In the genomic region with DNA sequence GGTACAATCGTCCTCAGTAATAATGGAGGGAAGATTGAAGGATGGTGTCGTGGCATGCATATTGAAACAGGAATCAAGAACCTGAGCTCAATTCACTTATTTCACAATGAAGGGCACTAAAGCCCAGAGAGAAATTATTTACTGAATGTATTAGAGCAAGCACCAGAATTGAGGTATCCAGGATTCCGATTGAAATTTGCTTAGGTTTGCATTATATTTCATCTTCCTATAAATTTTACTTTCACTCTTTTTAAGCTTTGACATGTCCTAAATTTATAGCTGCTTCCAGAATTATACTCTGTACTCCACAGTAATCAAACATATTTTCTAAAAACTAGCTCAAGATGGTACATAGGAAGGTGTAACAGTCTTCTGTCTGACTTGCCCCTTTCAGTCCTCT, we compare ENCODE assay signal across 20 cellular contexts.
DNase-seq lines count a peak whose midpoint lies in the region; ATAC-seq, FAIRE-seq and TF ChIP-seq lines count a peak whose summit lies in the region.
"Had no signal": no experiment of that assay in that cellular context is flagged by ENCODE, and none has a peak within 500 bp of the region (broad histone marks: within the 10 kb centered on the region; RNA-seq: fewer than 3 reads in every experiment).

No MANE protein-coding gene starts in this region.

- H3K9ac ChIP-seq in HepG2 (ENCODE audit: insufficient read depth, low read depth, low read length): no peak overlapping the region
- H3K9ac ChIP-seq in K562 (ENCODE audit: insufficient read depth in 1 of 2, low read depth in 2 of 2, low read length in 2 of 2): no peak overlapping the region
- H3K9ac ChIP-seq: BLaER1 treated with 17β-estradiol and CSF1 and Interleukin-3, amounts not matched to agents 10 nM and 100 nM had no signal

- FAIRE-seq in HepG2 (lab: Jason Lieb, UNC): no peak
- FAIRE-seq in K562 (lab: Jason Lieb, UNC): no peak
- FAIRE-seq: D721Med, G401.6, GM12891, GM19239 had no signal

- BruUV-seq in HepG2 (replicated peaks; lab: Mats Ljungman, UMichigan): no TSS peak
- BruUV-seq in K562 (replicated peaks; lab: Mats Ljungman, UMichigan): no TSS peak

- no peak for TF ChIP-seq RAD21 in HepG2 (CRISPR knock-in tag; IDR thresholded peaks at IDR 0.05)
- TF ChIP-seq RAD21 in K562 (CRISPR knock-in tag; conservative IDR thresholded peaks at IDR 0.05 in 1 of 2, IDR thresholded peaks at IDR 0.05 in 1 of 2): no peak

- H2AFZ ChIP-seq in HepG2 (ENCODE audit: low read length): no peak overlapping the region
- H2AFZ ChIP-seq in K562 (ENCODE audit: low read depth, low read length): no peak overlapping the region

- CTCF ChIA-PET in HepG2 (lab: Yijun Ruan, JAX; ENCODE audit: low intra/inter-chr PET ratio, low total read pairs) (no interaction called here), K562 (lab: Yijun Ruan, JAX; ENCODE audit: low intra/inter-chr PET ratio) (no interaction called here)

- TF ChIP-seq POLR2A in HepG2 (IDR thresholded peaks at IDR 0.05; ENCODE audit: insufficient read depth in 1 of 2, low read depth in 2 of 2, low read length in 2 of 2) (no peak), right lobe of liver (IDR thresholded peaks at IDR 0.05) (no peak), K562 (conservative IDR thresholded peaks at IDR 0.05) (no peak)

- no peaks in the 10 kb centered on the region for H3K36me3 ChIP-seq in HepG2 (replicated peaks in 1 of 2; ENCODE audit: control insufficient read depth in 1 of 2, insufficient read depth in 2 of 2, low read length in 2 of 2)
- H3K36me3 ChIP-seq in right lobe of liver: no peaks in the 10 kb centered on the region
- no peaks in the 10 kb centered on the region for H3K36me3 ChIP-seq in K562 (ENCODE audit: control insufficient read depth, insufficient read depth, low read length)
- H3K36me3 ChIP-seq: BLaER1 treated with 17β-estradiol and CSF1 and Interleukin-3, amounts not matched to agents 10 nM and 100 nM had no signal

- intact Hi-C loops in HepG2 (cut with micrococcal nuclease; ENCODE audit: unreplicated experiment) (no loop called here), right lobe of liver (cut with DNase I) (no loop called here), K562 (cut with micrococcal nuclease) (no loop called here)

- no peaks in the 10 kb centered on the region for H3K9me1 ChIP-seq in K562 (ENCODE audit: control insufficient read depth, insufficient read depth, low read length)

- H3K4me3 ChIP-seq in HepG2 (replicated peaks in 1 of 3; ENCODE audit: insufficient read depth in 1 of 3, low read depth in 2 of 3, low read length in 3 of 3) (no peak overlapping the region), right lobe of liver (no peak overlapping the region), K562 (no peak overlapping the region)
- H3K4me3 ChIP-seq: BLaER1 treated with 17β-estradiol and CSF1 and Interleukin-3, amounts not matched to agents 10 nM and 100 nM had no signal

- 7% methylated on average over 3 of the region's 3 CpGs for WGBS in HepG2 (ENCODE audit: low lambda C conversion rate)
- whole genome bisulfite sequencing in right lobe of liver (ENCODE audit: insufficient coverage, low coverage, low lambda C conversion rate, missing lambda C conversion rate): 74% methylated on average over 3 of the region's 3 CpGs
- 0% methylated on average over 3 of the region's 3 CpGs for WGBS in K562 (ENCODE audit: insufficient coverage, low coverage, missing lambda C conversion rate)

- no peak for TF ChIP-seq CTCF in HepG2 (CRISPR knock-in tag; IDR thresholded peaks at IDR 0.05)
- no peak for TF ChIP-seq CTCF in right lobe of liver (IDR thresholded peaks at IDR 0.05)
- TF ChIP-seq CTCF in K562 (IDR thresholded peaks at IDR 0.05 in 2 of 3, conservative IDR thresholded peaks at IDR 0.05 in 1 of 3; ENCODE audit: insufficient read depth in 2 of 3, low read depth in 1 of 3, low read length in 3 of 3): no peak

- H4K20me1 ChIP-seq in HepG2 (ENCODE audit: insufficient read depth, low read length) (no peaks in the 10 kb centered on the region), K562 (replicated peaks; ENCODE audit: control insufficient read depth, insufficient read depth, low read length) (no peaks in the 10 kb centered on the region)
- H4K20me1 ChIP-seq: BLaER1 treated with 17β-estradiol and CSF1 and Interleukin-3, amounts not matched to agents 10 nM and 100 nM had no signal

- DNase-seq in HepG2 (ENCODE audit: low spot score) (no peak), right lobe of liver (no peak), K562 (ENCODE audit: extremely low read depth in 1 of 4, low spot score in 3 of 4) (no peak), AG20443 (ENCODE audit: low spot score) (no peak), SHP77 (lab: John Stamatoyannopoulos, UW) (no peak)
- DNase-seq: ACHN; AML-193; Caco-2; Calu3; CD4-positive, alpha-beta T cell; CD8-positive, alpha-beta T cell; DMS79 treated with DMSO at 0.1 percent for 48 hours; GF-D8 had no signal

- no peaks in the 10 kb centered on the region for H3K79me2 ChIP-seq in HepG2 (ENCODE audit: insufficient read depth, low read length)
- H3K79me2 ChIP-seq in K562 (ENCODE audit: control insufficient read depth, insufficient read depth, low read length): no peaks in the 10 kb centered on the region

- H3K27me3 ChIP-seq in HepG2 (ENCODE audit: control insufficient read depth in 1 of 2, insufficient read depth in 2 of 2, low read length in 2 of 2): no peaks in the 10 kb centered on the region; a peak in 1 of 5 replicates
- H3K27me3 ChIP-seq in right lobe of liver: no peaks in the 10 kb centered on the region
- no peaks in the 10 kb centered on the region for H3K27me3 ChIP-seq in K562 (ENCODE audit: control insufficient read depth in 2 of 2, insufficient read depth in 2 of 2, low read length in 2 of 2)
- H3K27me3 ChIP-seq: BLaER1 treated with 17β-estradiol and CSF1 and Interleukin-3, amounts not matched to agents 10 nM and 100 nM had no signal

- no peak overlapping the region for H3K27ac ChIP-seq in HepG2 (ENCODE audit: extremely low read length, insufficient read depth, low read length)
- no peak overlapping the region for H3K27ac ChIP-seq in right lobe of liver
- H3K27ac ChIP-seq in K562 (ENCODE audit: extremely low read depth, low read depth, low read length): no peak overlapping the region
- H3K27ac ChIP-seq: 22Rv1; BLaER1 treated with 17β-estradiol and CSF1 and Interleukin-3, amounts not matched to agents 10 nM and 100 nM; C4-2B had no signal

- H3K9me3 ChIP-seq in HepG2 (ENCODE audit: low read length): peaks cover 11% of the 10 kb centered on the region; the same call in 1 of the 2 replicates
- no peaks in the 10 kb centered on the region for H3K9me3 ChIP-seq in right lobe of liver
- H3K9me3 ChIP-seq in K562 (replicated peaks; ENCODE audit: control insufficient read depth, insufficient read depth, low read depth, low read length): no peaks in the 10 kb centered on the region
- H3K9me3 ChIP-seq: Caco-2 had no signal

- H3K4me2 ChIP-seq in HepG2 (ENCODE audit: low read depth, low read length): no peak overlapping the region
- H3K4me2 ChIP-seq in K562 (ENCODE audit: insufficient read depth, low read length): no peak overlapping the region
- H3K4me2 ChIP-seq: BLaER1 treated with 17β-estradiol and CSF1 and Interleukin-3, amounts not matched to agents 10 nM and 100 nM had no signal

- no peak for ATAC-seq in HepG2
- no peak for ATAC-seq in right lobe of liver
- no peak for ATAC-seq in K562
- ATAC-seq: CD8-positive, alpha-beta T cell had no signal

- TF ChIP-seq EP300 in HepG2 (IDR thresholded peaks at IDR 0.05; ENCODE audit: low read depth in 2 of 2, low read length in 2 of 2) (no peak), HepG2 (CRISPR knock-in tag; IDR thresholded peaks at IDR 0.05; ENCODE audit: borderline replicate concordance) (no peak), K562 (IDR thresholded peaks at IDR 0.05; ENCODE audit: low read length) (no peak)

- in situ Hi-C loops in HepG2 (cut with HindIII; ENCODE audit: extremely low pct_ligation_motif_present, low pct_unique_long_range_greater_than_20kb) (no loop called here), K562 (cut with MboI) (no loop called here)

- H3K4me1 ChIP-seq in HepG2 (ENCODE audit: insufficient read depth, low read length) (no peaks in the 10 kb centered on the region), right lobe of liver (no peaks in the 10 kb centered on the region), K562 (replicated peaks in 1 of 2; ENCODE audit: control insufficient read depth in 2 of 2, insufficient read depth in 2 of 2, low read length in 2 of 2) (no peaks in the 10 kb centered on the region)
- H3K4me1 ChIP-seq: BLaER1 treated with 17β-estradiol and CSF1 and Interleukin-3, amounts not matched to agents 10 nM and 100 nM; Caco-2 had no signal

- POLR2A ChIA-PET in HepG2 (lab: Yijun Ruan, JAX) (no interaction called here), K562 (lab: Yijun Ruan, JAX) (no interaction called here)

TF ChIP-seq in HepG2, 621 proteins besides CTCF, POLR2A, EP300 and RAD21:
- peak; percentile 84 for TF ChIP-seq MAFF (IDR thresholded peaks at IDR 0.05; ENCODE audit: low read depth, low read length)
- TF ChIP-seq MAFK (conservative IDR thresholded peaks at IDR 0.05 in 1 of 2, IDR thresholded peaks at IDR 0.05 in 1 of 2; ENCODE audit: low read length in 2 of 2): peak; percentile 72 to 90
- TF ChIP-seq HNRNPL (IDR thresholded peaks at IDR 0.05; ENCODE audit: low read depth, low read length): no peak
- no peak for TF ChIP-seq SRY (CRISPR knock-in tag; IDR thresholded peaks at IDR 0.05)

TF ChIP-seq in K562, 482 proteins besides CTCF, POLR2A, EP300 and RAD21:
- TF ChIP-seq BCL6 (CRISPR knock-in tag; IDR thresholded peaks at IDR 0.05) (no peak), RBM34 (IDR thresholded peaks at IDR 0.05; ENCODE audit: borderline replicate concordance, insufficient read depth, low read length) (no peak), ZNF316 (IDR thresholded peaks at IDR 0.05) (peak; percentile 12; the same call in 1 of the 2 replicates), ZNF511 (CRISPR knock-in tag; IDR thresholded peaks at IDR 0.05) (no peak), MAFF (IDR thresholded peaks at IDR 0.05; ENCODE audit: low read length) (peak; percentile 20; the same call in 1 of the 2 replicates)
- TF ChIP-seq, protein P1, sequence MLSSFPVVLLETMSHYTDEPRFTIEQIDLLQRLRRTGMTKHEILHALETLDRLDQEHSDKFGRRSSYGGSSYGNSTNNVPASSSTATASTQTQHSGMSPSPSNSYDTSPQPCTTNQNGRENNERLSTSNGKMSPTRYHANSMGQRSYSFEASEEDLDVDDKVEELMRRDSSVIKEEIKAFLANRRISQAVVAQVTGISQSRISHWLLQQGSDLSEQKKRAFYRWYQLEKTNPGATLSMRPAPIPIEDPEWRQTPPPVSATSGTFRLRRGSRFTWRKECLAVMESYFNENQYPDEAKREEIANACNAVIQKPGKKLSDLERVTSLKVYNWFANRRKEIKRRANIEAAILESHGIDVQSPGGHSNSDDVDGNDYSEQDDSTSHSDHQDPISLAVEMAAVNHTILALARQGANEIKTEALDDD (IDR thresholded peaks at IDR 0.05): no peak

Comparison
In these comparisons a context has a peak if more than half of its experiments do, and no peak if none do; other contexts are left out.
1. Of the 241 proteins assayed by ChIP-seq in both HepG2 and K562: peak only in HepG2: MAFK; only in K562: none; in both: MAFF; in neither: 239.